In the genomic region with DNA sequence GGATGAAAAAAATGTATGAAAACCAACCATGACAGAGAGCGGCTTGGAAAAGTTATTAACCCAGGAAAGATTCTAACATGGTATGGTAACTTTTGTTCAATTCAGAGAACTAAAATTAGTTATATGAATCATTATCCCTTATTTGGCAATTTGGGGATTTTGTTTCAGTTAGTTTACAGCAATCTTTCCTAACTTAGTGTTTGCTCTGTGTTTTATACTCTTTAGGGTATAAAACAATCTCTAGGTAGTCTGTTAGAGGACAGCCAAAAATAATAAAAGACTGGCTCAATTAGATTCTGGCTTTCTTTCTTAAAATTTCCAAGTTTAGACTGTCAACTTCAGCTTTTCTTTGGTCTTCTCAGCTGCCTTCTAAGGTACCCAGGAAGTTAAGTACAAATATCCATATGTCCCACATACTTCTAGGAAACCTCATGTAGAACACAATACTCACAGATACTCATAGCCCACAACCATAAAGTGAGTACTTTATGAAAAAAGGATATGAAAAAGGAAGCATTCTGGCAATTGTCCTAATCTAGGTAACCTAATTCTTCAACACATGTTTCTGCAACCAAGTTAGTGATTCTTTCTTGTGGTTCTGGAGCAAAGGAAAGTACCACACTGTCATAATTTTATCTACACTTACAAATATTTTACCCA, we compare ENCODE assay signal across 9 cellular contexts.
A peak's percentile ranks its signal among the peaks of the same experiment; 100 is the strongest.
DNase-seq lines count a peak whose midpoint lies in the region; ATAC-seq and TF ChIP-seq lines count a peak whose summit lies in the region.
"Had no signal": no experiment of that assay in that cellular context is flagged by ENCODE, and none has a peak within 500 bp of the region (broad histone marks: within the 10 kb centered on the region; RNA-seq: fewer than 3 reads in every experiment).

No MANE protein-coding gene starts in this region.

- H3K9ac ChIP-seq in GM23248 (peak overlapping the region; percentile 45), mesenchymal stem cell (ENCODE audit: low read length) (peak overlapping the region; percentile 14)

- no peak overlapping the region for H3K14ac ChIP-seq in mesenchymal stem cell (ENCODE audit: low read length in 2 of 2)

- H4K91ac ChIP-seq in mesenchymal stem cell (ENCODE audit: low read length): no peak overlapping the region

- no peak overlapping the region for H2BK12ac ChIP-seq in mesenchymal stem cell (ENCODE audit: low read length in 2 of 2)

- no peak overlapping the region for H3K4ac ChIP-seq in mesenchymal stem cell (ENCODE audit: low read depth in 1 of 2, low read length in 2 of 2)

- peaks cover 15% of the 10 kb centered on the region for H3K79me2 ChIP-seq in GM23248 (ENCODE audit: insufficient read depth)

- H3K23ac ChIP-seq in mesenchymal stem cell (ENCODE audit: low read length in 2 of 2): no peak overlapping the region

- DNase-seq in ELR (ENCODE audit: low read depth) (peak; percentile 12), GM23248 (peak; percentile 46), SJSA1 (ENCODE audit: low read depth in 1 of 2, low spot score in 2 of 2) (no peak), mesenchymal stem cell (peak; percentile 51), NCI-H2107 treated with DMSO at 0.1 percent for 48 hours (lab: John Stamatoyannopoulos, UW; ENCODE audit: unreplicated experiment) (no peak), NCI-H510A treated with DMSO at 0.1 percent for 48 hours (lab: John Stamatoyannopoulos, UW) (no peak), lower lobe of right lung (no peak)
- DNase-seq: NCI-H748 treated with DMSO at 0.1 percent for 48 hours had no signal

- peaks cover 25% of the 10 kb centered on the region for H3F3A ChIP-seq in GM23248 (ENCODE audit: insufficient read depth)

- 97 to 100% methylated on average over 1 of the region's 1 CpG for WGBS in GM23248 (ENCODE audit: low coverage in 1 of 2, low lambda C conversion rate in 2 of 2, missing lambda C conversion rate in 2 of 2), 2 experiments
- no CpG with 5 or more reads among the region's 1 CpG for WGBS in mesenchymal stem cell

- H2BK120ac ChIP-seq in mesenchymal stem cell (ENCODE audit: low read depth, low read length): no peak overlapping the region

- in situ Hi-C loops in GM23248 (cut with MboI): no loop called here

- no peak overlapping the region for H2BK5ac ChIP-seq in mesenchymal stem cell (ENCODE audit: low read depth, low read length, poor library complexity, severe bottlenecking)

- no peak for TF ChIP-seq CTCF in lower lobe of right lung (IDR thresholded peaks at IDR 0.05)

- H3K4me2 ChIP-seq in GM23248 (ENCODE audit: unreplicated experiment) (peak overlapping the region; percentile 26), mesenchymal stem cell (ENCODE audit: low read length, poor library complexity, severe bottlenecking) (no peak overlapping the region)

- no peak overlapping the region for H4K8ac ChIP-seq in mesenchymal stem cell (ENCODE audit: low read length)

- H3K27ac ChIP-seq in GM23248: peak overlapping the region; percentile 80
- H3K27ac ChIP-seq in SJSA1: peak overlapping the region; percentile 15
- H3K27ac ChIP-seq in mesenchymal stem cell (ENCODE audit: low read length, poor library complexity, severe bottlenecking): no peak overlapping the region
- no peak overlapping the region for H3K27ac ChIP-seq in lower lobe of right lung

- H3K9me3 ChIP-seq in GM23248 (ENCODE audit: low read depth): no peaks in the 10 kb centered on the region
- H3K9me3 ChIP-seq in SJSA1 (replicated peaks): no peaks in the 10 kb centered on the region
- H3K9me3 ChIP-seq in mesenchymal stem cell (ENCODE audit: control insufficient read depth, low read length): no peaks in the 10 kb centered on the region
- no peaks in the 10 kb centered on the region for H3K9me3 ChIP-seq in lower lobe of right lung

- H2AFZ ChIP-seq in GM23248 (peak overlapping the region; percentile 18; the same call in 1 of the 2 replicates), mesenchymal stem cell (ENCODE audit: low read depth, low read length) (no peak overlapping the region)

- peaks cover 4% of the 10 kb centered on the region for H3K79me1 ChIP-seq in mesenchymal stem cell (replicated peaks; ENCODE audit: low read length, poor library complexity, severe bottlenecking)

- no peaks in the 10 kb centered on the region for H3K9me2 ChIP-seq in GM23248 (ENCODE audit: insufficient read depth)

- no peaks in the 10 kb centered on the region for H4K20me1 ChIP-seq in GM23248 (ENCODE audit: insufficient read depth)

- H3K4me1 ChIP-seq in GM23248 (ENCODE audit: insufficient read depth): peaks cover 21% of the 10 kb centered on the region
- peaks cover 10% of the 10 kb centered on the region for H3K4me1 ChIP-seq in SJSA1 (replicated peaks)
- peaks cover 1% of the 10 kb centered on the region for H3K4me1 ChIP-seq in mesenchymal stem cell (ENCODE audit: control insufficient read depth, insufficient read depth, low read depth, low read length)
- no peaks in the 10 kb centered on the region for H3K4me1 ChIP-seq in lower lobe of right lung

- intact Hi-C loops in lower lobe of right lung (cut with DNase I): no loop called here

- no peak overlapping the region for H3K18ac ChIP-seq in mesenchymal stem cell (ENCODE audit: low read depth in 1 of 2, low read length in 2 of 2)

- no peak overlapping the region for H2BK15ac ChIP-seq in mesenchymal stem cell (ENCODE audit: low read depth, poor library complexity, severe bottlenecking)

- no peak for TF ChIP-seq POLR2A in GM18505 (IDR thresholded peaks at IDR 0.05; ENCODE audit: borderline replicate concordance, extremely low read depth, insufficient read depth, insufficient read length)

- ATAC-seq in GM18505 (IDR thresholded peaks at IDR 0.05; ENCODE audit: unreplicated experiment): no peak
- ATAC-seq in lower lobe of right lung: no peak

- H2AK5ac ChIP-seq in mesenchymal stem cell (ENCODE audit: low read length, severe bottlenecking): no peak overlapping the region

- H3K4me3 ChIP-seq in GM23248 (no peak overlapping the region), SJSA1 (no peak overlapping the region), mesenchymal stem cell (ENCODE audit: insufficient read depth in 1 of 2, low read depth in 1 of 2, low read length in 2 of 2) (no peak overlapping the region), lower lobe of right lung (no peak overlapping the region)

- H3K27me3 ChIP-seq in GM23248 (replicated peaks; ENCODE audit: insufficient read depth): no peaks in the 10 kb centered on the region
- H3K27me3 ChIP-seq in SJSA1 (replicated peaks): no peaks in the 10 kb centered on the region
- no peaks in the 10 kb centered on the region for H3K27me3 ChIP-seq in mesenchymal stem cell (ENCODE audit: control insufficient read depth in 1 of 2, insufficient read depth in 1 of 2, low read length in 2 of 2)
- H3K27me3 ChIP-seq in lower lobe of right lung (ENCODE audit: low read depth): no peaks in the 10 kb centered on the region

- H3K36me3 ChIP-seq in GM23248 (ENCODE audit: low read depth) (no peaks in the 10 kb centered on the region), SJSA1 (no peaks in the 10 kb centered on the region), mesenchymal stem cell (ENCODE audit: control insufficient read depth in 1 of 2, insufficient read depth in 2 of 2, low read depth in 1 of 2, low read length in 2 of 2) (no peaks in the 10 kb centered on the region), lower lobe of right lung (no peaks in the 10 kb centered on the region)

Comparison
In these comparisons a context has a peak if more than half of its experiments do, and no peak if none do; other contexts are left out.
1. DNase-seq: peak in ELR (single experiment), GM23248 (single experiment) and mesenchymal stem cell (single experiment); none in SJSA1 (0 of 2), NCI-H2107 treated with DMSO at 0.1 percent for 48 hours (single experiment), NCI-H510A treated with DMSO at 0.1 percent for 48 hours (single experiment) and lower lobe of right lung (single experiment).
2. H3K27ac ChIP-seq: peak in GM23248 (single experiment) and SJSA1 (single experiment); none in mesenchymal stem cell (single experiment) and lower lobe of right lung (single experiment).